Comparison of ENCODE assay signal across 10 cellular contexts in the genomic region with DNA sequence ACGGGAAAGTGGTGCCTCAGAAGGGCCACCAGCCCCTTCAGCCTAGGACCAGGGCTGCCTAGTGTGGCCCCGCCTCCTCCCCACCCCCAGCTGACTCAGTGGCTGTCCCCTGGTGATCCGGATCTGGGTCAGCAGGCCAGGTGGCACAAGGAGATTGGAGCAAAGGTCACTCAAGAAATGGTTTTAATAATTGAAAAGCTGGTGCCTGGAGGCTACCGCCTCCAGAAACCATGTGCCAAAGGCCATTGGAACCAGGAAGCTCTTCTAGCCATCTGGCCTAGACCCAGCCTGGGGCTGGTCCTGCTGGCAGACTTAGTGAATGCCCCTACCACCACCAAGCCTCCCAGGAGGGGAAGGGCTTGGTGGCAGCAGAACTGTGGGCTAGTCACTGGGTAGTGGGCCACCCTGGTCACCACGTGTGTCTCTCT. TPM values are rescaled to one million over a fixed set of nuclear protein-coding genes. Genes with fewer than 3 reads are reported as not detected.
DNase-seq lines count a peak whose midpoint lies in the region; ATAC-seq and TF ChIP-seq lines count a peak whose summit lies in the region.
"Had no signal": no experiment of that assay in that cellular context is flagged by ENCODE, and none has a peak within 500 bp of the region (broad histone marks: within the 10 kb centered on the region; RNA-seq: fewer than 3 reads in every experiment).

No MANE protein-coding gene starts in this region.

- TF ChIP-seq CTCF in GM12875 (IDR thresholded peaks at IDR 0.05; ENCODE audit: borderline replicate concordance, insufficient read depth, low read depth, low read length) (no peak), mucosa of descending colon (IDR thresholded peaks at IDR 0.05) (no peak)

- CTCF ChIA-PET in activated naive CD4-positive, alpha-beta T cell treated with anti-CD3 and anti-CD28 coated beads, Interleukin-2, amount 10 ng/mL, durations not matched to agents 7 days and 5 days (lab: Charles Lee) = interaction anchor here (2.8 to 3.2 kb wide), 2 partner anchors 46 to 180 kb away, joined by 11 to 13 read pairs; partner anchors contain the start of gene TOR2A

- peaks cover 24% of the 10 kb centered on the region for H3K36me3 Mint-ChIP-seq in activated naive CD4-positive, alpha-beta T cell treated with anti-CD3 and anti-CD28 coated beads, Interleukin-2, amount 10 ng/mL, durations not matched to agents 7 days and 5 days

- peaks cover 25% of the 10 kb centered on the region for H3K79me2 ChIP-seq in ACC112 (ENCODE audit: control insufficient read depth, insufficient read depth, low read length, unreplicated experiment)

- no peaks in the 10 kb centered on the region for H3K36me3 ChIP-seq in ACC112 (ENCODE audit: insufficient read depth, low read length)
- no peaks in the 10 kb centered on the region for H3K36me3 ChIP-seq in mucosa of descending colon (ENCODE audit: low read depth)

- DNase-seq in activated naive CD4-positive, alpha-beta T cell treated with anti-CD3 and anti-CD28 coated beads, Interleukin-2, amount 10 ng/mL, durations not matched to agents 7 days and 5 days = no peak
- DNase-seq in mucosa of descending colon (peak in 2 of 3 donors; percentile 56 to 71), NCI-H1436 treated with DMSO at 0.1 percent for 48 hours (lab: John Stamatoyannopoulos, UW) (no peak), posterior vena cava (ENCODE audit: low spot score) (no peak), NCI-H526 treated with DMSO at 0.1 percent for 48 hours (lab: John Stamatoyannopoulos, UW) (no peak)
- DNase-seq: head of caudate nucleus, NCI-H2081 treated with DMSO at 0.1 percent for 48 hours had no signal

- no peaks in the 10 kb centered on the region for H3K27me3 ChIP-seq in ACC112 (ENCODE audit: insufficient read depth, low read length)

- H3K9me3 Mint-ChIP-seq in activated naive CD4-positive, alpha-beta T cell treated with anti-CD3 and anti-CD28 coated beads, Interleukin-2, amount 10 ng/mL, durations not matched to agents 7 days and 5 days = no peaks in the 10 kb centered on the region

- H3K27ac ChIP-seq in ACC112 (ENCODE audit: low read depth, low read length) = peak overlapping the region; percentile 27; the same call in 1 of the 2 replicates

- H3K4me3 ChIP-seq in ACC112 (ENCODE audit: low read depth, low read length) (peak overlapping the region; percentile 81), GM12875 (ENCODE audit: low read depth, low read length) (peak overlapping the region; percentile 96), mucosa of descending colon (no peak overlapping the region)

- H3K4me3 Mint-ChIP-seq in activated naive CD4-positive, alpha-beta T cell treated with anti-CD3 and anti-CD28 coated beads, Interleukin-2, amount 10 ng/mL, durations not matched to agents 7 days and 5 days = peak overlapping the region; percentile 73

- intact Hi-C loops in mucosa of descending colon (cut with DNase I, micrococcal nuclease) = no loop called here
- intact Hi-C loops in posterior vena cava (cut with DNase I) = loop anchor here in 1 of 2 donors (10.0 kb wide), 1 partner anchor 131 kb away; the partner anchor contains the start of gene CDK9

- no peaks in the 10 kb centered on the region for H3K27me3 Mint-ChIP-seq in activated naive CD4-positive, alpha-beta T cell treated with anti-CD3 and anti-CD28 coated beads, Interleukin-2, amount 10 ng/mL, durations not matched to agents 7 days and 5 days

- peaks cover 80% of the 10 kb centered on the region for H3K4me1 Mint-ChIP-seq in activated naive CD4-positive, alpha-beta T cell treated with anti-CD3 and anti-CD28 coated beads, Interleukin-2, amount 10 ng/mL, durations not matched to agents 7 days and 5 days

- ATAC-seq in mucosa of descending colon (peak; percentile 4), HG02852 (IDR thresholded peaks at IDR 0.05; ENCODE audit: unreplicated experiment) (no peak)

- no peaks in the 10 kb centered on the region for H3K9me3 ChIP-seq in mucosa of descending colon

- H3K4me1 ChIP-seq in ACC112 (ENCODE audit: control insufficient read depth, insufficient read depth, low read length, unreplicated experiment) = peaks cover 41% of the 10 kb centered on the region
- H3K4me1 ChIP-seq in mucosa of descending colon (ENCODE audit: low read depth) = peaks cover 54% of the 10 kb centered on the region

- H2AFZ ChIP-seq in ACC112 (ENCODE audit: low read length, unreplicated experiment) = no peak overlapping the region

- peak overlapping the region; percentile 88 for H3K27ac Mint-ChIP-seq in activated naive CD4-positive, alpha-beta T cell treated with anti-CD3 and anti-CD28 coated beads, Interleukin-2, amount 10 ng/mL, durations not matched to agents 7 days and 5 days

RNA-seq across cellular contexts. Expression of gene ST6GALNAC4, which starts 1.5 kb away (rescaled TPM):
- total RNA-seq in mucosa of descending colon = 10 to 100 TPM; 31.0 to 39.2 (median 37.2) TPM
- total RNA-seq in posterior vena cava = 10 to 100 TPM; 27.7 to 32.7 TPM

RNA-seq across cellular contexts. Expression of gene PIP5KL1, which starts 15.2 kb away (rescaled TPM):
- total RNA-seq in mucosa of descending colon = 1 to 10 TPM in 2 of 3 donors, under 1 TPM in 1; 0.58 to 1.9 (median 1.1) TPM
- total RNA-seq in posterior vena cava = 1 to 10 TPM; 1.2 to 1.3 TPM

RNA-seq across cellular contexts. Expression of gene ST6GALNAC6, which starts 15.9 kb away (rescaled TPM):
- 100 to 1,000 TPM; 121 to 266 (median 175) TPM for total RNA-seq in mucosa of descending colon
- 100 to 1,000 TPM in 1 of 2 donors, 10 to 100 TPM in 1; 74.8 to 102 TPM for total RNA-seq in posterior vena cava

RNA-seq across cellular contexts. Expression of gene DPM2, which starts 22.3 kb away (rescaled TPM):
- total RNA-seq in mucosa of descending colon = 10 to 100 TPM; 23.0 to 30.4 (median 29.4) TPM
- total RNA-seq in posterior vena cava = 10 to 100 TPM; 22.8 to 23.6 TPM

RNA-seq across cellular contexts. Expression of gene AK1, which starts 37.9 kb away (rescaled TPM):
- total RNA-seq in mucosa of descending colon = 100 to 1,000 TPM in 2 of 3 donors, 10 to 100 TPM in 1; 66.7 to 157 (median 106) TPM
- 10 to 100 TPM; 65.7 to 67.0 TPM for total RNA-seq in posterior vena cava

Comparison
In these comparisons a context has a peak if more than half of its experiments do, and no peak if none do; other contexts are left out.
1. DNase-seq: peak in mucosa of descending colon (2 of 3); none in activated naive CD4-positive, alpha-beta T cell treated with anti-CD3 and anti-CD28 coated beads, Interleukin-2, amount 10 ng/mL, durations not matched to agents 7 days and 5 days (single experiment), NCI-H1436 treated with DMSO at 0.1 percent for 48 hours (single experiment), posterior vena cava (single experiment) and NCI-H526 treated with DMSO at 0.1 percent for 48 hours (single experiment).